Comparison of ENCODE assay signal across 19 cellular contexts in genomic region chr6:85110943-85111342, GRCh38.
"Had no signal": no experiment of that assay in that cellular context is flagged by ENCODE, and none has a peak within 500 bp of the region (broad histone marks: within the 10 kb centered on the region; RNA-seq: fewer than 3 reads in every experiment).

No MANE protein-coding gene starts in this region.

- H3K4me1 Mint-ChIP-seq: activated naive CD4-positive, alpha-beta T cell treated with anti-CD3 and anti-CD28 coated beads, Interleukin-2, amount 50 U/mL, for 24 hours; activated naive CD8-positive, alpha-beta T cell treated with anti-CD3 and anti-CD28 coated beads, Interleukin-2, amount 50 U/mL, for 24 hours had no signal

- H3K4me3 Mint-ChIP-seq: activated CD8-positive, alpha-beta T cell treated with anti-CD3 and anti-CD28 coated beads for 36 hours; activated naive CD4-positive, alpha-beta T cell treated with anti-CD3 and anti-CD28 coated beads, Interleukin-2, amount 50 U/mL, for 24 hours; activated naive CD8-positive, alpha-beta T cell treated with anti-CD3 and anti-CD28 coated beads, Interleukin-2, amount 50 U/mL, for 24 hours; T-helper 1 cell treated with Interleukin-12 subunit alpha and Interleukin-12 subunit beta and Interleukin-4 antibody, amounts not matched to agents 30 μg/mL and 1 μg/mL, for 36 hours had no signal

- H3K27me3 Mint-ChIP-seq: activated CD8-positive, alpha-beta T cell treated with anti-CD3 and anti-CD28 coated beads for 36 hours; activated naive CD4-positive, alpha-beta T cell treated with anti-CD3 and anti-CD28 coated beads, Interleukin-2, amount 50 U/mL, for 24 hours had no signal

- H3K27ac Mint-ChIP-seq: activated CD8-positive, alpha-beta T cell treated with anti-CD3 and anti-CD28 coated beads for 36 hours; activated naive CD4-positive, alpha-beta T cell treated with anti-CD3 and anti-CD28 coated beads, Interleukin-2, amount 50 U/mL, for 24 hours; activated naive CD8-positive, alpha-beta T cell treated with anti-CD3 and anti-CD28 coated beads, Interleukin-2, amount 50 U/mL, for 24 hours; T-helper 1 cell treated with Interleukin-12 subunit alpha and Interleukin-12 subunit beta and Interleukin-4 antibody, amounts not matched to agents 30 μg/mL and 1 μg/mL, for 36 hours had no signal

- H3K9me3 Mint-ChIP-seq: activated CD8-positive, alpha-beta T cell treated with anti-CD3 and anti-CD28 coated beads for 36 hours; activated naive CD8-positive, alpha-beta T cell treated with anti-CD3 and anti-CD28 coated beads, Interleukin-2, amount 50 U/mL, for 24 hours; T-helper 1 cell treated with Interleukin-12 subunit alpha and Interleukin-12 subunit beta and Interleukin-4 antibody, amounts not matched to agents 30 μg/mL and 1 μg/mL, for 36 hours had no signal

- H3K36me3 Mint-ChIP-seq: activated naive CD4-positive, alpha-beta T cell treated with anti-CD3 and anti-CD28 coated beads, Interleukin-2, amount 50 U/mL, for 24 hours had no signal

- H3K4me1 ChIP-seq: ascending aorta, SJSA1 had no signal

- ATAC-seq: activated CD4-positive, CD25-positive, alpha-beta regulatory T cell treated with anti-CD3 and anti-CD28 coated beads, Interleukin-2, amount 50 U/mL, for 24 hours; activated CD8-positive, alpha-beta T cell treated with anti-CD3 and anti-CD28 coated beads for 36 hours; activated naive CD8-positive, alpha-beta T cell treated with anti-CD3 and anti-CD28 coated beads, Interleukin-2, amount 50 U/mL, for 24 hours; PC-3 had no signal

- H3K9me3 ChIP-seq: ascending aorta, SJSA1 had no signal

- H3K4me3 ChIP-seq: ascending aorta, SJSA1 had no signal

- H3K27me3 ChIP-seq: ascending aorta, SJSA1 had no signal

- DNase-seq: activated CD4-positive, alpha-beta T cell treated with anti-CD3 and anti-CD28 coated beads for 4 hours; activated CD8-positive, alpha-beta memory T cell treated with anti-CD3 and anti-CD28 coated beads, Interleukin-2, amount 50 U/mL, for 48 hours; activated CD8-positive, alpha-beta T cell treated with anti-CD3 and anti-CD28 coated beads for 36 hours; activated naive CD8-positive, alpha-beta T cell treated with anti-CD3 and anti-CD28 coated beads, Interleukin-2, amount 50 U/mL, for 24 hours; activated T-cell treated with anti-CD3 and anti-CD28 coated beads, Interleukin-2, amount 50 U/mL, for 1 hour; amniotic stem cell; cerebellar nuclear complex; Kasumi-1; KBM-7; NCI-H1048; NCI-H1417 treated with DMSO at 0.1 percent for 48 hours; NCI-H1694 treated with DMSO at 0.1 percent for 48 hours; NCI-H2081; PC-3 had no signal

- H3K36me3 ChIP-seq: ascending aorta, SJSA1 had no signal

- H3K27ac ChIP-seq: ascending aorta, SJSA1 had no signal
